Comparison of ENCODE assay signal across 10 cellular contexts in the genomic region with DNA sequence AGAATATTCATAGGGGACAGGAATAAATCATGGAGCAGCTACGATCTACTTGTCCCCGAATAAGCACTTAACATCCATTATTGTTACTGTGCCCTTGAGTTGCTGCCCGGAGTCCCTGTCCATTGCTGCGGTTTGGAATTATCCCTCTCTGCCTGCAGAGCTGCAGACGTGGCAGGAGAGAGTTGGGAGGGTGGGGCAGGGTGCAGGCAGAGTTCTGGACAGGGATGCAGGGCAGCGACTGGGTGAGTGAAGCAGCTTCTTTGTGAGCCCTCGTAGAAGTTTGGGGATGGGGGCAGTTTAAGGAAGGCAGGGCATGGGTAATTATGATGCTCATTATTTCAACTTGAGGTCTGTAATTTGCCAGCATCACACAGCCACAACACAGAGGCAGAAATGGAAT. TPM values are rescaled to one million over a fixed set of nuclear protein-coding genes. Genes with fewer than 3 reads are reported as not detected.
A peak's percentile ranks its signal among the peaks of the same experiment; 100 is the strongest.
DNase-seq lines count a peak whose midpoint lies in the region; ATAC-seq and TF ChIP-seq lines count a peak whose summit lies in the region.
"Had no signal": no experiment of that assay in that cellular context is flagged by ENCODE, and none has a peak within 500 bp of the region (broad histone marks: within the 10 kb centered on the region; RNA-seq: fewer than 3 reads in every experiment).

No MANE protein-coding gene starts in this region.

- ATAC-seq in GM21390 (IDR thresholded peaks at IDR 0.05; ENCODE audit: unreplicated experiment): peak; percentile 24

- H3K27ac ChIP-seq in BLaER1 treated with 17β-estradiol and CSF1 and Interleukin-3, amounts not matched to agents 10 nM and 100 nM: no peak overlapping the region
- no peak overlapping the region for H3K27ac ChIP-seq in hepatocyte

- no peak overlapping the region for H3K4me3 ChIP-seq in BLaER1 treated with 17β-estradiol and CSF1 and Interleukin-3, amounts not matched to agents 10 nM and 100 nM
- H3K4me3 ChIP-seq in hepatocyte: no peak overlapping the region

- no peak overlapping the region for H3K9ac ChIP-seq in BLaER1 treated with 17β-estradiol and CSF1 and Interleukin-3, amounts not matched to agents 10 nM and 100 nM

- H3K9me3 ChIP-seq in BLaER1 treated with 17β-estradiol and CSF1 and Interleukin-3, amounts not matched to agents 10 nM and 100 nM (replicated peaks in 1 of 11): peaks cover 0 to 8% (median 0%) of the 10 kb centered on the region in 11 experiments; a peak in 1 of 22 replicates
- H3K9me3 ChIP-seq in hepatocyte (ENCODE audit: low read depth): no peaks in the 10 kb centered on the region

- peaks cover 27 to 59% (median 41%) of the 10 kb centered on the region in 10 experiments for H3K4me1 ChIP-seq in BLaER1 treated with 17β-estradiol and CSF1 and Interleukin-3, amounts not matched to agents 10 nM and 100 nM
- H3K4me1 ChIP-seq in hepatocyte (ENCODE audit: insufficient read depth): peaks cover 20% of the 10 kb centered on the region

- DNase-seq in NCI-H69 (lab: John Stamatoyannopoulos, UW) (peak; percentile 77), hepatocyte (ENCODE audit: low spot score) (no peak), GM13976 (ENCODE audit: low spot score) (no peak), HT-29 (ENCODE audit: low spot score) (no peak), H4 (ENCODE audit: low spot score) (no peak), LoVo (ENCODE audit: low spot score) (no peak)
- DNase-seq: NCI-H226 had no signal

- no peaks in the 10 kb centered on the region for H3K79me2 ChIP-seq in hepatocyte

- H4K20me1 ChIP-seq in BLaER1 treated with 17β-estradiol and CSF1 and Interleukin-3, amounts not matched to agents 10 nM and 100 nM: no peaks in the 10 kb centered on the region
- H4K20me1 ChIP-seq in hepatocyte (ENCODE audit: insufficient read depth, poor library complexity, severe bottlenecking): no peaks in the 10 kb centered on the region

- in situ Hi-C loops in GM13976 (cut with MboI; ENCODE audit: low sequenced_read_pairs, unreplicated experiment): loop anchor here (25.0 kb wide), 1 partner anchor 465 kb away; no protein-coding TSS in a partner anchor

- 46% methylated on average over 7 of the region's 7 CpGs for WGBS in hepatocyte (ENCODE audit: low lambda C conversion rate, missing lambda C conversion rate)

- peak overlapping the region; percentile 14 to 71 (median 54); a peak in 21 of 22 replicates for H3K4me2 ChIP-seq in BLaER1 treated with 17β-estradiol and CSF1 and Interleukin-3, amounts not matched to agents 10 nM and 100 nM
- peak overlapping the region; percentile 67 for H3K4me2 ChIP-seq in hepatocyte

- H3K27me3 ChIP-seq in BLaER1 treated with 17β-estradiol and CSF1 and Interleukin-3, amounts not matched to agents 10 nM and 100 nM: peaks cover 0 to 54% (median 0%) of the 10 kb centered on the region in 11 experiments; a peak in 6 of 22 replicates
- no peaks in the 10 kb centered on the region for H3K27me3 ChIP-seq in hepatocyte

- H3K36me3 ChIP-seq in BLaER1 treated with 17β-estradiol and CSF1 and Interleukin-3, amounts not matched to agents 10 nM and 100 nM: no peaks in the 10 kb centered on the region
- H3K36me3 ChIP-seq in hepatocyte (replicated peaks; ENCODE audit: insufficient read depth, low read depth): no peaks in the 10 kb centered on the region

- TF ChIP-seq CTCF in hepatocyte (IDR thresholded peaks at IDR 0.05; ENCODE audit: poor library complexity): no peak
- no peak for TF ChIP-seq CTCF in GM13976 (IDR thresholded peaks at IDR 0.05; ENCODE audit: borderline replicate concordance, control extremely low read depth, extremely low read depth, insufficient read depth, missing control alignments)

- H3K9me2 ChIP-seq in hepatocyte (replicated peaks; ENCODE audit: insufficient read depth): no peaks in the 10 kb centered on the region

- H2AFZ ChIP-seq in hepatocyte: no peak overlapping the region

RNA-seq across cellular contexts. Expression of a gene that starts 52.6 kb away (rescaled TPM):
- 20.9 and 22.7 TPM in 2 replicates for total RNA-seq in hepatocyte
- polyA plus RNA-seq in hepatocyte: 3.4 and 5.0 TPM in 2 replicates
- total RNA-seq in HT-29 (2014; rRNA removed; shearing (Covaris generic)): 1.6 and 3.5 TPM in 2 replicates
- total RNA-seq in H4 (2014; rRNA removed; shearing (Covaris generic)): 6.3 and 6.9 TPM in 2 replicates
- total RNA-seq: activated naive CD8-positive, alpha-beta T cell treated with anti-CD3 and anti-CD28 coated beads, Interleukin-2, amount 10 ng/mL, durations not matched to agents 7 days and 5 days had no signal
